24 cellular contexts compared by ENCODE assay signal in the genomic region with DNA sequence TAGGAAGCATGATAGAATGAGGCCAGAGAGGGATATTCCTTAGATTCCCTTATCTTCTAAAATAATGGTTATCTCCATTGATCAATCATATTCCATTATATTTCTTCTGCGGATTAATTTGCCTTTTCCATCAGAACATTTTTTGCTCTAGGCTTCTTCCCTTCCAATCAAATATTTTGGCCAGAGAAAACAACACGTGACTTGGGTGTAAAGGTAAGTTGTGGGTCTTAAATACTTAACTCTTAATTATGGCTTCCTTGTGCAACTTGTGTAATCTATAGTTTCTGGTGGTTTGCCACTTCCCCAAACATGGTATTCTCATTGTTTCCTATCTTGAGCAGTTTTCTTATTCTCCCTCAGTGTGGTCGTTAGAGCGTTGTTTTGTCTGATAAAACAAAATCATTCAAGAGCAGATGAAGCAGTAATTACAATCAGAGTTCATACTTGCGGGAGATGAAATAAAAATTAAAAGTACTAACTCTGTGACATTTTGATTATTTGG.
A peak's percentile ranks its signal among the peaks of the same experiment; 100 is the strongest.
DNase-seq lines count a peak whose midpoint lies in the region; ATAC-seq, FAIRE-seq and TF ChIP-seq lines count a peak whose summit lies in the region.
"Had no signal": no experiment of that assay in that cellular context is flagged by ENCODE, and none has a peak within 500 bp of the region (broad histone marks: within the 10 kb centered on the region; RNA-seq: fewer than 3 reads in every experiment).

No MANE protein-coding gene starts in this region.

- H3K27me3 ChIP-seq in GM12878 (replicated peaks in 1 of 2; ENCODE audit: control insufficient read depth in 2 of 2, insufficient read depth in 2 of 2, low read length in 1 of 2) (no peaks in the 10 kb centered on the region), trophoblast cell (ENCODE audit: insufficient read depth, low read length) (no peaks in the 10 kb centered on the region)

- H3K18ac ChIP-seq in trophoblast cell (ENCODE audit: low read length): no peak overlapping the region

- H3K23ac ChIP-seq in trophoblast cell (ENCODE audit: low read length): no peak overlapping the region

- H3K14ac ChIP-seq in trophoblast cell (ENCODE audit: low read length): no peak overlapping the region

- SMC1A ChIA-PET in GM12878 (lab: Charles Lee; ENCODE audit: uncharacterized antibody, unreplicated experiment): interaction anchor here (0.9 to 1.1 kb wide), 3 partner anchors 19 to 227 kb away, joined by 3 read pairs; no protein-coding TSS in a partner anchor

- RAD21 ChIA-PET in GM12878 (lab: Charles Lee; ENCODE audit: unreplicated experiment): no interaction called here

- no peak overlapping the region for H2BK12ac ChIP-seq in trophoblast cell (ENCODE audit: low read length)

- H3K4me3 ChIP-seq in NB4 (ENCODE audit: low read depth, low read length) (no peak overlapping the region), GM12878 (no peak overlapping the region), trophoblast cell (ENCODE audit: low read depth, low read length) (no peak overlapping the region)

- in situ Hi-C loops in GM12878 (cut with MboI): no loop called here

- no peak overlapping the region for H2AFZ ChIP-seq in GM12878 (ENCODE audit: control insufficient read depth, low read depth, low read length)
- H2AFZ ChIP-seq in trophoblast cell (ENCODE audit: insufficient read depth, low read length, poor library complexity): no peak overlapping the region

- no peak overlapping the region for H2BK5ac ChIP-seq in trophoblast cell (ENCODE audit: low read depth, low read length, poor library complexity)

- TF ChIP-seq POLR2A in NB4 (IDR thresholded peaks at IDR 0.05; ENCODE audit: extremely low read depth, insufficient read length) (no peak), GM12878 (IDR thresholded peaks at IDR 0.05; ENCODE audit: low read depth, low read length) (no peak)

- no peak overlapping the region for H3K4me2 ChIP-seq in GM12878 (ENCODE audit: control insufficient read depth, insufficient read depth)
- no peak overlapping the region for H3K4me2 ChIP-seq in trophoblast cell (ENCODE audit: low read length)

- 0% methylated on average over 5 of the region's 5 CpGs for WGBS in GM12878 (ENCODE audit: insufficient coverage, insufficient replicate concordance, low lambda C conversion rate, missing lambda C conversion rate)
- no CpG with 5 or more reads among the region's 5 CpGs for WGBS in trophoblast cell (ENCODE audit: extremely low coverage, insufficient coverage, insufficient read length)

- no TSS peak for BruUV-seq in GM12878 (replicated peaks; lab: Mats Ljungman, UMichigan)

- TF ChIP-seq CTCF in NB4 (IDR thresholded peaks at IDR 0.05; ENCODE audit: low read depth, low read length): no peak
- TF ChIP-seq CTCF in GM12878 (IDR thresholded peaks at IDR 0.05 in 2 of 3, conservative IDR thresholded peaks at IDR 0.05 in 1 of 3; ENCODE audit: control insufficient read depth in 2 of 3, extremely low read depth in 1 of 3, insufficient read depth in 1 of 3, low read depth in 3 of 3, low read length in 3 of 3): no peak

- no peak for FAIRE-seq in GM12878 (lab: Jason Lieb, UNC)
- FAIRE-seq: G401.6, GM19239, RCC 7860 had no signal

- no peak overlapping the region for H4K12ac ChIP-seq in trophoblast cell (ENCODE audit: low read depth, low read length)

- H3K4me1 ChIP-seq in GM12878 (ENCODE audit: control insufficient read depth, insufficient read depth, low read length): no peaks in the 10 kb centered on the region
- no peaks in the 10 kb centered on the region for H3K4me1 ChIP-seq in trophoblast cell (ENCODE audit: control insufficient read depth in 1 of 2, insufficient read depth in 2 of 2, low read length in 2 of 2)

- TF ChIP-seq RAD21 in GM12878 (IDR thresholded peaks at IDR 0.05; ENCODE audit: insufficient read depth, low read depth, low read length): no peak

- no peaks in the 10 kb centered on the region for H3K79me2 ChIP-seq in GM12878 (ENCODE audit: control insufficient read depth, insufficient read depth, low read length)
- no peaks in the 10 kb centered on the region for H3K79me2 ChIP-seq in trophoblast cell (ENCODE audit: control insufficient read depth, insufficient read depth, low read length, poor library complexity)

- ATAC-seq in GM12878 (no peak), HG03045 (IDR thresholded peaks at IDR 0.05; ENCODE audit: unreplicated experiment) (no peak)

- H2AK5ac ChIP-seq in trophoblast cell (ENCODE audit: low read length): no peak overlapping the region

- H4K20me1 ChIP-seq in GM12878 (ENCODE audit: control insufficient read depth, insufficient read depth): no peaks in the 10 kb centered on the region

- no peak overlapping the region for H2BK120ac ChIP-seq in trophoblast cell (ENCODE audit: insufficient read depth, low read length, poor library complexity)

- POLR2A ChIA-PET in GM12878 (lab: Charles Lee): no interaction called here

- CTCF ChIA-PET in GM12878 (lab: Yijun Ruan, JAX): no interaction called here

- H3K4ac ChIP-seq in trophoblast cell (ENCODE audit: low read depth, low read length): no peak overlapping the region

- no peak overlapping the region for H3K9ac ChIP-seq in GM12878 (ENCODE audit: control insufficient read depth, insufficient read depth, low read length)
- H3K9ac ChIP-seq in trophoblast cell (ENCODE audit: low read length): no peak overlapping the region

- H4K91ac ChIP-seq in trophoblast cell (ENCODE audit: low read depth, low read length): no peak overlapping the region

- H4K8ac ChIP-seq in trophoblast cell (ENCODE audit: low read depth, low read length): no peak overlapping the region

- TF ChIP-seq EP300 in GM12878 (IDR thresholded peaks at IDR 0.05; ENCODE audit: borderline replicate concordance in 1 of 2, control insufficient read depth in 1 of 2, low read depth in 2 of 2, low read length in 2 of 2): no peak

- H3K36me3 ChIP-seq in GM12878 (ENCODE audit: control insufficient read depth in 2 of 2, insufficient read depth in 2 of 2, low read length in 1 of 2) (no peaks in the 10 kb centered on the region), trophoblast cell (ENCODE audit: control insufficient read depth in 1 of 2, insufficient read depth in 2 of 2, low read length in 2 of 2) (no peaks in the 10 kb centered on the region)

- H3K79me1 ChIP-seq in trophoblast cell (ENCODE audit: low read length): no peaks in the 10 kb centered on the region

- H3K27ac ChIP-seq in GM12878 (ENCODE audit: control insufficient read depth, insufficient read depth) (no peak overlapping the region), trophoblast cell (ENCODE audit: low read depth, low read length) (no peak overlapping the region)

- H3K9me3 ChIP-seq in GM12878 (replicated peaks; ENCODE audit: control insufficient read depth, insufficient read depth, low read length) (no peaks in the 10 kb centered on the region), trophoblast cell (ENCODE audit: insufficient read depth, low read depth, low read length) (no peaks in the 10 kb centered on the region)

- intact Hi-C loops in GM12878 (cut with micrococcal nuclease; ENCODE audit: unreplicated experiment): no loop called here

- DNase-seq in Kasumi-1 (lab: John Stamatoyannopoulos, UW) (peak; percentile 61 to 73), NB4 (ENCODE audit: low read depth) (peak; percentile 13), OCI-M1 (lab: John Stamatoyannopoulos, UW) (peak; percentile 80), GM12878 (ENCODE audit: low read depth, low spot score) (no peak), AG08395 (ENCODE audit: low spot score) (no peak), ureter (ENCODE audit: low spot score) (no peak), trophoblast cell (no peak)
- DNase-seq: C1 segment of cervical spinal cord; Calu3; CD8-positive, alpha-beta memory T cell; DMS153; GOT3; HCEC 1CT; IMR-90; Karpas-422; NCI-H1105; NCI-H1694; NCI-H2081; NCI-H2171; NCI-H524 treated with DMSO at 0.1 percent for 48 hours had no signal

TF ChIP-seq in GM12878, 131 proteins besides CTCF, POLR2A, EP300 and RAD21:
- TF ChIP-seq MTA2 (IDR thresholded peaks at IDR 0.05; ENCODE audit: low read depth): peak; percentile 23; the same call in 1 of the 2 replicates
- no peak for TF ChIP-seq CBX5 (IDR thresholded peaks at IDR 0.05; ENCODE audit: low read depth)
- no peak for TF ChIP-seq FOS (IDR thresholded peaks at IDR 0.05; ENCODE audit: borderline replicate concordance, extremely low read depth, insufficient read length)
- peak; percentile 59; the same call in 1 of the 2 replicates for TF ChIP-seq RAD51 (IDR thresholded peaks at IDR 0.05)
- TF ChIP-seq BHLHE40 (IDR thresholded peaks at IDR 0.05; ENCODE audit: borderline replicate concordance in 1 of 2, low read depth in 2 of 2, low read length in 1 of 2): peak in 1 of 2 experiments; percentile 55; a peak in 2 of 4 replicates

Comparison
In these comparisons a context has a peak if more than half of its experiments do, and no peak if none do; other contexts are left out.
1. DNase-seq: peak in Kasumi-1 (2 of 2), NB4 (single experiment) and OCI-M1 (single experiment); none in GM12878 (single experiment), AG08395 (single experiment), ureter (single experiment) and trophoblast cell (0 of 2).